ENCODE assay signal across 1 cellular context in the genomic region with DNA sequence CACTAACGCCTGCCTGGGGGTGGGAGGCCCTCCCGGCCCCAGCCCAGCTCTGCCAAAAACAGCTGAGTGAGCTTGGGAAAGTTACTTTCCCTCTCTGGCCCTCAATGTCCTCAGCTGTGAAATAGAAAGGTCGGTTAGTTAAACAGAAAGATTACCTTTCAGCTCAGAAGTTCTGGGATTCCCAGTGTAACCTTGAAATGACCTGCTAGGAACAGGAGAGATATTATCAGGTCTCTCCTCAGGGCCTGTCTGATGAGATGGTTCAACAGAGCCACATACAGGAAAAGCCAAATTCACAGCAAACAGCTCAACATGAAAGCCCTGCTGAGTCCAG.
TF ChIP-seq lines count a peak whose summit lies in the region.

No MANE protein-coding gene starts in this region.

TF ChIP-seq in GM23338, 12 proteins besides CTCF, POLR2A, EP300 and RAD21 (continued from another document):
- TF ChIP-seq ZNF462 (CRISPR knock-in tag; IDR thresholded peaks at IDR 0.05) (no peak), CREB1 (CRISPR knock-in tag; IDR thresholded peaks at IDR 0.05; ENCODE audit: low read depth) (no peak), STAT1 (IDR thresholded peaks at IDR 0.05; ENCODE audit: unreplicated experiment) (no peak), EZH2phosphoT487 (IDR thresholded peaks at IDR 0.05; ENCODE audit: unreplicated experiment) (no peak), JUNB (IDR thresholded peaks at IDR 0.05; ENCODE audit: unreplicated experiment) (no peak), POLR2AphosphoS5 (IDR thresholded peaks at IDR 0.05; ENCODE audit: low read depth) (no peak), ZNF331 (CRISPR knock-in tag; IDR thresholded peaks at IDR 0.05; ENCODE audit: low read depth) (no peak), NANOG (IDR thresholded peaks at IDR 0.05; ENCODE audit: borderline replicate concordance) (no peak), ZNF114 (CRISPR knock-in tag; IDR thresholded peaks at IDR 0.05) (no peak), REST (IDR thresholded peaks at IDR 0.05; ENCODE audit: unreplicated experiment) (no peak)
- TF ChIP-seq, protein P1, sequence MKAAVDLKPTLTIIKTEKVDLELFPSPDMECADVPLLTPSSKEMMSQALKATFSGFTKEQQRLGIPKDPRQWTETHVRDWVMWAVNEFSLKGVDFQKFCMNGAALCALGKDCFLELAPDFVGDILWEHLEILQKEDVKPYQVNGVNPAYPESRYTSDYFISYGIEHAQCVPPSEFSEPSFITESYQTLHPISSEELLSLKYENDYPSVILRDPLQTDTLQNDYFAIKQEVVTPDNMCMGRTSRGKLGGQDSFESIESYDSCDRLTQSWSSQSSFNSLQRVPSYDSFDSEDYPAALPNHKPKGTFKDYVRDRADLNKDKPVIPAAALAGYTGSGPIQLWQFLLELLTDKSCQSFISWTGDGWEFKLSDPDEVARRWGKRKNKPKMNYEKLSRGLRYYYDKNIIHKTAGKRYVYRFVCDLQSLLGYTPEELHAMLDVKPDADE (IDR thresholded peaks at IDR 0.05), result no peak
